ENCODE assay signal across 1 cellular context in genomic region chr16:1225728-1226311, GRCh38.
TF ChIP-seq lines count a peak whose summit lies in the region.

No MANE protein-coding gene starts in this region.

TF ChIP-seq in HepG2, 621 proteins besides CTCF, POLR2A, EP300 and RAD21:
- TF ChIP-seq NFE2L2 (IDR thresholded peaks at IDR 0.05; ENCODE audit: low read length) (0 out of 2 replicates have a peak, but pooled peaks have one; percentile 23), ZNF687 (CRISPR knock-in tag; IDR thresholded peaks at IDR 0.05) (peak; percentile 5; the same call in 1 of the 2 replicates), MAFK (conservative IDR thresholded peaks at IDR 0.05 in 1 of 2, IDR thresholded peaks at IDR 0.05 in 1 of 2; ENCODE audit: low read length in 2 of 2) (peak; percentile 27 to 60; a peak in 3 of 4 replicates)
